Comparison of ENCODE assay signal across 29 cellular contexts in the genomic region with DNA sequence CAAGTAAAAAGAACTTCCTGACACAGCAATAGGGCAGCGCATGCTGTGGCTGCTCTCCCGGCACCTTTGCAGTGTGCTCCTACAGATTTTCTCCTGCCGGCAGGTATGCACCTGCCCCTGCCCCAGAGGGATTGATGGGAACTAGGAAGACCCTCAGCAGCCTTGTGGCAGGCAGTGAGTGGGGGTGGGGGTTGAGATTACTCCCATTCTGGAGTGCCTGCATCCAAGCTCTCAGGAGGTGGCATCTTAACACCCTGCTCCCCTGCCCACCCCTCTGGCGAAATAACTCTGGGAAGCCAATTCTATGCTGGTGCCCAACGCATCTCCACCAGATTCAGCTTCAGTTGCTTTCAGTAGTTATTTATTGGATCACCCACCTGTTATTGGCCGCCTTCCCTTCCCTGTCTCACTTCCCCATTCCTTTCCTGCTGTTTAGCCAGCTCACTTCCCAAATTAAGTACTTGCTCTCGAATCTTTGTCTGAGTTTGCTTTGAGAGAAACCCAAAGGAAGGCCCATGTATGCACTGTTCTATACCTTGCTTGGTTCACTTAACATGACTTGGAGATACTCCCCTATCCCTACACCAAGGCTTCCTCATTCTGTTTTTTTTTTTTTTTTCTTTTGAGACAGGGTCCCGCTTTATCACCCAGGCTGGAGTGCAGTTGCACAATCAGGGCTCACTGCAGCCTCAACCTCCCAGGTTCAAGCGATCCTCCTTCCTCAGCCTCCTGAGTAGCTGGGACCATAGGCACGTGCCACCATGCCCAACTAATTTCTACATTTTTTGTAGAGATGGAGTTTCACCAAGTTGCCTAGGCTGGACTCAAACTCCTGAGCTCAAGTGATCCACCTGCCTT. TPM values are rescaled to one million over a fixed set of nuclear protein-coding genes. Genes with fewer than 3 reads are reported as not detected.
A peak's percentile ranks its signal among the peaks of the same experiment; 100 is the strongest.
DNase-seq lines count a peak whose midpoint lies in the region; ATAC-seq and TF ChIP-seq lines count a peak whose summit lies in the region.
"Had no signal": no experiment of that assay in that cellular context is flagged by ENCODE, and none has a peak within 500 bp of the region (broad histone marks: within the 10 kb centered on the region; RNA-seq: fewer than 3 reads in every experiment).

No MANE protein-coding gene starts in this region.

- H3K4me1 ChIP-seq in Caco-2: peaks cover 33% of the 10 kb centered on the region
- peaks cover 26 to 33% of the 10 kb centered on the region in 2 experiments for H3K4me1 ChIP-seq in trophoblast cell (ENCODE audit: control insufficient read depth in 1 of 2, insufficient read depth in 2 of 2, low read length in 2 of 2)
- H3K4me1 ChIP-seq: esophagus squamous epithelium, right atrium auricular region had no signal

- peak overlapping the region; percentile 48 for H2BK5ac ChIP-seq in trophoblast cell (ENCODE audit: low read depth, low read length, poor library complexity)

- ATAC-seq in HG02870 (IDR thresholded peaks at IDR 0.05; ENCODE audit: unreplicated experiment): no peak
- ATAC-seq: left colon; naive thymus-derived CD4-positive, alpha-beta T cell had no signal

- TF ChIP-seq CTCF in Caco-2 (IDR thresholded peaks at IDR 0.05; ENCODE audit: insufficient read depth in 1 of 2, low read depth in 1 of 2, low read length in 1 of 2, severe bottlenecking in 1 of 2, unreplicated experiment in 1 of 2) (no peak), chondrocyte (IDR thresholded peaks at IDR 0.05) (no peak), osteocyte (IDR thresholded peaks at IDR 0.05) (no peak)

- intact Hi-C loops in Caco-2 (cut with micrococcal nuclease; ENCODE audit: unreplicated experiment): no loop called here

- H2AFZ ChIP-seq in trophoblast cell (ENCODE audit: insufficient read depth, low read length, poor library complexity): no peak overlapping the region
- H2AFZ ChIP-seq: GM23248, hepatocyte had no signal

- no peaks in the 10 kb centered on the region for H3K9me3 ChIP-seq in Caco-2
- no peaks in the 10 kb centered on the region for H3K9me3 ChIP-seq in trophoblast cell (ENCODE audit: insufficient read depth, low read depth, low read length)
- H3K9me3 ChIP-seq: esophagus squamous epithelium, ovary, right atrium auricular region had no signal

- no peak overlapping the region for H4K12ac ChIP-seq in trophoblast cell (ENCODE audit: low read depth, low read length)

- no peaks in the 10 kb centered on the region for H3K9me3 Mint-ChIP-seq in Caco-2 (ENCODE audit: unreplicated experiment)
- H3K9me3 Mint-ChIP-seq in chondrocyte (ENCODE audit: low read depth): no peaks in the 10 kb centered on the region
- no peaks in the 10 kb centered on the region for H3K9me3 Mint-ChIP-seq in activated CD4-positive, alpha-beta memory T cell treated with anti-CD3 and anti-CD28 coated beads, Interleukin-2, amount 10 ng/mL, durations not matched to agents 7 days and 5 days
- H3K9me3 Mint-ChIP-seq in osteocyte (ENCODE audit: unreplicated experiment): no peaks in the 10 kb centered on the region
- H3K9me3 Mint-ChIP-seq: activated T-cell treated with anti-CD3 and anti-CD28 coated beads, Interleukin-2, amount 50 U/mL, for 24 hours; T-helper 1 cell treated with Interleukin-12 subunit alpha and Interleukin-12 subunit beta and Interleukin-4 antibody, amounts not matched to agents 30 μg/mL and 1 μg/mL, for 36 hours had no signal

- peak overlapping the region; percentile 1 for H4K8ac ChIP-seq in trophoblast cell (ENCODE audit: low read depth, low read length)

- H3K36me3 Mint-ChIP-seq in Caco-2 (ENCODE audit: insufficient read depth, unreplicated experiment) (no peaks in the 10 kb centered on the region), chondrocyte (ENCODE audit: low read depth) (no peaks in the 10 kb centered on the region), osteocyte (ENCODE audit: unreplicated experiment) (no peaks in the 10 kb centered on the region)
- H3K36me3 Mint-ChIP-seq in activated CD4-positive, alpha-beta memory T cell treated with anti-CD3 and anti-CD28 coated beads, Interleukin-2, amount 10 ng/mL, durations not matched to agents 7 days and 5 days (ENCODE audit: low read depth): no peaks in the 10 kb centered on the region
- H3K36me3 Mint-ChIP-seq: naive thymus-derived CD4-positive, alpha-beta T cell; type B pancreatic cell had no signal

- H3K27me3 ChIP-seq in Caco-2 (replicated peaks; ENCODE audit: control insufficient read depth, insufficient read depth, low read length) (no peaks in the 10 kb centered on the region), trophoblast cell (ENCODE audit: insufficient read depth, low read length) (no peaks in the 10 kb centered on the region)
- H3K27me3 ChIP-seq: hepatocyte, ovary, right atrium auricular region had no signal

- CTCF ChIA-PET in Caco-2 (lab: Charles Lee): no interaction called here
- CTCF ChIA-PET in activated CD4-positive, alpha-beta memory T cell treated with anti-CD3 and anti-CD28 coated beads, Interleukin-2, amount 10 ng/mL, durations not matched to agents 7 days and 5 days (lab: Charles Lee): interaction anchor here (1.1 kb wide), 1 partner anchor 26 kb away, joined by 3 read pairs; no protein-coding TSS in a partner anchor

- WGBS in trophoblast cell (ENCODE audit: extremely low coverage, insufficient coverage, insufficient read length): no CpG with 5 or more reads among the region's 10 CpGs

- BruUV-seq in Caco-2 (replicated peaks; lab: Mats Ljungman, UMichigan): no TSS peak

- H2BK12ac ChIP-seq in trophoblast cell (ENCODE audit: low read length): peak overlapping the region; percentile 70

- H3K27ac ChIP-seq in trophoblast cell (ENCODE audit: low read depth, low read length): peak overlapping the region; percentile 84
- H3K27ac ChIP-seq: esophagus squamous epithelium, GM23248, hepatocyte, right atrium auricular region, RWPE1, SK-N-MC had no signal

- H3K27me3 Mint-ChIP-seq in Caco-2 (ENCODE audit: insufficient read depth, unreplicated experiment): no peaks in the 10 kb centered on the region
- H3K27me3 Mint-ChIP-seq in chondrocyte (ENCODE audit: low read depth): no peaks in the 10 kb centered on the region
- peaks cover 2% of the 10 kb centered on the region for H3K27me3 Mint-ChIP-seq in activated CD4-positive, alpha-beta memory T cell treated with anti-CD3 and anti-CD28 coated beads, Interleukin-2, amount 10 ng/mL, durations not matched to agents 7 days and 5 days
- H3K27me3 Mint-ChIP-seq in osteocyte (ENCODE audit: unreplicated experiment): no peaks in the 10 kb centered on the region
- H3K27me3 Mint-ChIP-seq: activated T-cell treated with anti-CD3 and anti-CD28 coated beads, Interleukin-2, amount 50 U/mL, for 24 hours; type B pancreatic cell had no signal

- H3K4ac ChIP-seq in trophoblast cell (ENCODE audit: low read depth, low read length): peak overlapping the region; percentile 30

- POLR2A ChIA-PET in Caco-2 (lab: Charles Lee): no interaction called here
- POLR2A ChIA-PET in activated CD4-positive, alpha-beta memory T cell treated with anti-CD3 and anti-CD28 coated beads, Interleukin-2, amount 10 ng/mL, durations not matched to agents 7 days and 5 days (lab: Charles Lee): no interaction called here

- H2BK120ac ChIP-seq in trophoblast cell (ENCODE audit: insufficient read depth, low read length, poor library complexity): peak overlapping the region; percentile 27

- peak overlapping the region; percentile 59 for H3K14ac ChIP-seq in trophoblast cell (ENCODE audit: low read length)

- H3K4me3 Mint-ChIP-seq in Caco-2 (ENCODE audit: unreplicated experiment) (no peak overlapping the region), chondrocyte (ENCODE audit: unreplicated experiment) (no peak overlapping the region), osteocyte (ENCODE audit: unreplicated experiment) (no peak overlapping the region)
- no peak overlapping the region for H3K4me3 Mint-ChIP-seq in activated CD4-positive, alpha-beta memory T cell treated with anti-CD3 and anti-CD28 coated beads, Interleukin-2, amount 10 ng/mL, durations not matched to agents 7 days and 5 days
- H3K4me3 Mint-ChIP-seq: activated T-cell treated with anti-CD3 and anti-CD28 coated beads, Interleukin-2, amount 50 U/mL, for 24 hours; naive thymus-derived CD4-positive, alpha-beta T cell; T-helper 1 cell treated with Interleukin-12 subunit alpha and Interleukin-12 subunit beta and Interleukin-4 antibody, amounts not matched to agents 30 μg/mL and 1 μg/mL, for 36 hours; type B pancreatic cell had no signal

- no peak overlapping the region for H3K9ac ChIP-seq in trophoblast cell (ENCODE audit: low read length)
- H3K9ac ChIP-seq: GM23248 had no signal

- peak overlapping the region; percentile 3 for H3K18ac ChIP-seq in trophoblast cell (ENCODE audit: low read length)

- peaks cover 3% of the 10 kb centered on the region for H3K79me2 ChIP-seq in trophoblast cell (ENCODE audit: control insufficient read depth, insufficient read depth, low read length, poor library complexity)
- H3K79me2 ChIP-seq: hepatocyte had no signal

- peaks cover 35% of the 10 kb centered on the region for H3K79me1 ChIP-seq in trophoblast cell (ENCODE audit: low read length)

- H3K4me1 Mint-ChIP-seq in Caco-2 (ENCODE audit: low read depth, unreplicated experiment): peaks cover 27% of the 10 kb centered on the region
- H3K4me1 Mint-ChIP-seq in chondrocyte (ENCODE audit: low read depth): peaks cover 34% of the 10 kb centered on the region
- H3K4me1 Mint-ChIP-seq in activated CD4-positive, alpha-beta memory T cell treated with anti-CD3 and anti-CD28 coated beads, Interleukin-2, amount 10 ng/mL, durations not matched to agents 7 days and 5 days: no peaks in the 10 kb centered on the region
- peaks cover 28% of the 10 kb centered on the region for H3K4me1 Mint-ChIP-seq in osteocyte (ENCODE audit: unreplicated experiment)
- H3K4me1 Mint-ChIP-seq: naive thymus-derived CD4-positive, alpha-beta T cell had no signal

- no peak overlapping the region for H3K4me3 ChIP-seq in Caco-2 (ENCODE audit: low read depth, low read length)
- H3K4me3 ChIP-seq in trophoblast cell (ENCODE audit: low read depth, low read length): no peak overlapping the region
- H3K4me3 ChIP-seq: esophagus squamous epithelium, GM23248, hepatocyte, ovary, right atrium auricular region, SK-N-MC had no signal

- peak overlapping the region; percentile 83 for H4K91ac ChIP-seq in trophoblast cell (ENCODE audit: low read depth, low read length)

- H3K4me2 ChIP-seq in trophoblast cell (ENCODE audit: low read length): no peak overlapping the region
- H3K4me2 ChIP-seq: hepatocyte had no signal

- H2AK5ac ChIP-seq in trophoblast cell (ENCODE audit: low read length): peak overlapping the region; percentile 13

- H3K36me3 ChIP-seq in Caco-2 (ENCODE audit: control insufficient read depth, insufficient read depth, low read length): no peaks in the 10 kb centered on the region
- no peaks in the 10 kb centered on the region for H3K36me3 ChIP-seq in trophoblast cell (ENCODE audit: control insufficient read depth in 1 of 2, insufficient read depth in 2 of 2, low read length in 2 of 2)
- H3K36me3 ChIP-seq: esophagus squamous epithelium, ovary, right atrium auricular region had no signal

- DNase-seq in Caco-2: no peak
- peak; percentile 72 for DNase-seq in MV-4-11 (lab: John Stamatoyannopoulos, UW)
- peak; percentile 49 for DNase-seq in chondrocyte (ENCODE audit: low spot score)
- peak in 1 of 2 donors; percentile 59 for DNase-seq in trophoblast cell
- no peak for DNase-seq in activated T-cell treated with anti-CD3 and anti-CD28 coated beads, Interleukin-2, amount 50 U/mL, for 48 hours
- DNase-seq in activated CD4-positive, alpha-beta memory T cell treated with anti-CD3 and anti-CD28 coated beads, Interleukin-2, amount 10 ng/mL, durations not matched to agents 7 days and 5 days: no peak
- no peak for DNase-seq in osteocyte (ENCODE audit: extremely low spot score, unreplicated experiment)
- DNase-seq: activated gamma-delta T cell treated with Interleukin-2 at 50 U/mL for 16 hours; activated T-cell treated with anti-CD3 and anti-CD28 coated beads, Interleukin-2, amount 50 U/mL, for 24 hours; C1 segment of cervical spinal cord; central memory CD4-positive, alpha-beta T cell; esophagus squamous epithelium; foreskin melanocyte; GM23248; Kasumi-1; left colon; naive thymus-derived CD4-positive, alpha-beta T cell; NCI-H1048; NCI-H1694; NK-92 treated with Interleukin-12 subunit alpha and Interleukin-12 subunit beta, amount 100 ng/mL, for 24 hours; stimulated activated CD4-positive, alpha-beta T cell treated with anti-CD3 and anti-CD28 coated beads, Interleukin-4, amount 100 ng/mL, for 1 hour had no signal

- H3K23ac ChIP-seq in trophoblast cell (ENCODE audit: low read length): no peak overlapping the region

- H3K27ac Mint-ChIP-seq in Caco-2 (ENCODE audit: unreplicated experiment) (peak overlapping the region; percentile 13), chondrocyte (ENCODE audit: unreplicated experiment) (no peak overlapping the region), osteocyte (ENCODE audit: unreplicated experiment) (no peak overlapping the region)
- no peak overlapping the region for H3K27ac Mint-ChIP-seq in activated CD4-positive, alpha-beta memory T cell treated with anti-CD3 and anti-CD28 coated beads, Interleukin-2, amount 10 ng/mL, durations not matched to agents 7 days and 5 days
- H3K27ac Mint-ChIP-seq: activated T-cell treated with anti-CD3 and anti-CD28 coated beads, Interleukin-2, amount 50 U/mL, for 24 hours; T-helper 1 cell treated with Interleukin-12 subunit alpha and Interleukin-12 subunit beta and Interleukin-4 antibody, amounts not matched to agents 30 μg/mL and 1 μg/mL, for 36 hours had no signal

RNA-seq across cellular contexts. Expression of gene SLC23A2, which starts 29.3 kb away (rescaled TPM):
- total RNA-seq in Caco-2 (2022) (26.4 and 37.3 TPM in 2 replicates), chondrocyte (24.0 to 25.1 TPM (median 24.2 TPM) in 3 replicates), osteocyte (22.2 and 23.1 TPM in 2 replicates)
- 11.9 and 12.4 TPM in 2 replicates for polyA plus RNA-seq in trophoblast cell (2013)
- total RNA-seq in activated CD4-positive, alpha-beta memory T cell treated with anti-CD3 and anti-CD28 coated beads, Interleukin-2, amount 10 ng/mL, durations not matched to agents 7 days and 5 days: 10 to 100 TPM; 12.9 to 14.1 TPM

Comparison
In these comparisons a context has a peak if more than half of its experiments do, and no peak if none do; other contexts are left out.
1. DNase-seq: peak in MV-4-11 (single experiment) and chondrocyte (single experiment); none in Caco-2 (0 of 2), activated T-cell treated with anti-CD3 and anti-CD28 coated beads, Interleukin-2, amount 50 U/mL, for 48 hours (0 of 2), activated CD4-positive, alpha-beta memory T cell treated with anti-CD3 and anti-CD28 coated beads, Interleukin-2, amount 10 ng/mL, durations not matched to agents 7 days and 5 days (single experiment) and osteocyte (single experiment).